ENCODE assay signal across 8 cellular contexts in genomic region chr19:3986260-3987041, GRCh38. TPM values are rescaled to one million over a fixed set of nuclear protein-coding genes. Genes with fewer than 3 reads are reported as not detected.
DNase-seq lines count a peak whose midpoint lies in the region; ATAC-seq, FAIRE-seq and TF ChIP-seq lines count a peak whose summit lies in the region.

No MANE protein-coding gene starts in this region.

- no peak for TF ChIP-seq EP300 in stomach (IDR thresholded peaks at IDR 0.05)

- TF ChIP-seq POLR2A in H54 (IDR thresholded peaks at IDR 0.05; ENCODE audit: low read depth, low read length): no peak
- no peak for TF ChIP-seq POLR2A in stomach (IDR thresholded peaks at IDR 0.05)

- CTCF ChIA-PET in WTC11 (lab: Charles Lee): interaction anchor here (1.3 to 1.6 kb wide), 4 partner anchors 15 to 222 kb away, joined by 4 to 28 read pairs (median 6); partner anchors contain the start of genes ATCAY and DAPK3

- H3K27ac Mint-ChIP-seq in WTC11: peak overlapping the region; percentile 95

- intact Hi-C loops in stomach (cut with DNase I; ENCODE audit: low total_unique reads): loop anchor here (10.0 kb wide), 1 partner anchor 198 kb away; the partner anchor contains the start of genes ANKRD24 and SIRT6

- peak overlapping the region; percentile 80 to 99 (median 96) for H3K27ac ChIP-seq in stomach

- 0 to 4% (median 2%) methylated on average over 21 of the region's 21 CpGs for WGBS in stomach, 5 donors

- H3K36me3 Mint-ChIP-seq in WTC11: peaks cover 38% of the 10 kb centered on the region

- H3K4me1 ChIP-seq in stomach: peaks cover 35 to 64% (median 54%) of the 10 kb centered on the region in 4 donors

- peaks cover 29 to 31% (median 29%) of the 10 kb centered on the region in 4 donors for H3K36me3 ChIP-seq in stomach

- POLR2A ChIA-PET in WTC11 (lab: Charles Lee): interaction anchor here (1.3 to 1.6 kb wide), 2 partner anchors 10 to 21 kb away, joined by 4 to 11 read pairs; partner anchors contain the start of gene PIAS4

- peak overlapping the region; percentile 67 to 100 (median 83) for H3K4me3 ChIP-seq in stomach

- H3K9me3 ChIP-seq in stomach: no peaks in the 10 kb centered on the region

- no peak for FAIRE-seq in H54 (lab: Jason Lieb, UNC)

- no peaks in the 10 kb centered on the region for H3K27me3 ChIP-seq in stomach

- TF ChIP-seq CTCF in WTC11 (IDR thresholded peaks at IDR 0.05) (no peak), stomach (IDR thresholded peaks at IDR 0.05) (peak in 5 of 7 experiments; percentile 30 to 72 (median 56))

- DNase-seq in AML-193 (lab: John Stamatoyannopoulos, UW): peak; percentile 91 to 93
- DNase-seq in H54 (ENCODE audit: insufficient read length, low spot score): peak; percentile 65
- peak; percentile 52 for DNase-seq in NCI-H226
- DNase-seq in WTC11 (ENCODE audit: low spot score): peak; percentile 77
- DNase-seq in effector CD8-positive, alpha-beta T cell (lab: John Stamatoyannopoulos, UW): peak; percentile 39
- DNase-seq in lung microvascular endothelial cell (ENCODE audit: low read depth in 2 of 2): peak; percentile 79 to 80
- DNase-seq in stomach: peak; percentile 57

- peaks cover 39% of the 10 kb centered on the region for H3K4me1 Mint-ChIP-seq in WTC11

- ATAC-seq in WTC11: peak; percentile 26
- no peak for ATAC-seq in HG02759 (IDR thresholded peaks at IDR 0.05; ENCODE audit: unreplicated experiment)

- H3K27me3 Mint-ChIP-seq in WTC11 (ENCODE audit: low read depth): peaks cover 9% of the 10 kb centered on the region

- H3K4me3 Mint-ChIP-seq in WTC11: peak overlapping the region; percentile 96

- H3K9me3 Mint-ChIP-seq in WTC11: peaks cover 6% of the 10 kb centered on the region

TF ChIP-seq in WTC11, 78 proteins besides CTCF, POLR2A, EP300 and RAD21:
- TF ChIP-seq EMX1 (CRISPR knock-in tag; IDR thresholded peaks at IDR 0.05) (no peak), FOXP1 (CRISPR knock-in tag; IDR thresholded peaks at IDR 0.05; ENCODE audit: borderline replicate concordance) (no peak), ARID4B (CRISPR knock-in tag; IDR thresholded peaks at IDR 0.05; ENCODE audit: borderline replicate concordance) (no peak), CBFB (CRISPR knock-in tag; IDR thresholded peaks at IDR 0.05; ENCODE audit: low read depth) (no peak), E2F4 (CRISPR knock-in tag; IDR thresholded peaks at IDR 0.05; ENCODE audit: borderline replicate concordance, low read depth) (no peak), ATF6 (CRISPR knock-in tag; IDR thresholded peaks at IDR 0.05) (no peak), USF2 (CRISPR knock-in tag; IDR thresholded peaks at IDR 0.05) (no peak), TEAD1 (CRISPR knock-in tag; IDR thresholded peaks at IDR 0.05) (no peak), CDX4 (CRISPR knock-in tag; IDR thresholded peaks at IDR 0.05; ENCODE audit: borderline replicate concordance) (no peak), ZMAT4 (CRISPR knock-in tag; IDR thresholded peaks at IDR 0.05) (no peak), JAZF1 (CRISPR knock-in tag; IDR thresholded peaks at IDR 0.05) (no peak), GTF2I (CRISPR knock-in tag; conservative IDR thresholded peaks at IDR 0.05) (no peak), SMAD3 (CRISPR knock-in tag; IDR thresholded peaks at IDR 0.05; ENCODE audit: borderline replicate concordance) (no peak)

RNA-seq across cellular contexts. Expression of gene EEF2, which starts 1.2 kb away (rescaled TPM):
- 3,572 to 3,864 TPM (median 3,852 TPM) in 3 replicates for total RNA-seq in WTC11 (2021)
- 1,904 and 2,063 TPM in 2 replicates for total RNA-seq in lung microvascular endothelial cell
- total RNA-seq in stomach: 1,000 to 10,000 TPM in 4 of 5 donors, 100 to 1,000 TPM in 1; 872 to 1,656 (median 1,431) TPM
- polyA plus RNA-seq in stomach: 1,000 to 10,000 TPM in 2 of 3 donors, 100 to 1,000 TPM in 1; 667 to 1,312 (median 1,239) TPM

RNA-seq across cellular contexts. Expression of gene DAPK3, which starts 15.6 kb away (rescaled TPM):
- total RNA-seq in WTC11 (2021) (61.5 to 73.5 TPM (median 68.4 TPM) in 3 replicates), lung microvascular endothelial cell (103 and 113 TPM in 2 replicates), stomach (100 to 1,000 TPM in 2 of 5 donors, 10 to 100 TPM in 3; 58.5 to 238 (median 75.8) TPM)
- 10 to 100 TPM; 47.0 to 73.5 (median 51.9) TPM for polyA plus RNA-seq in stomach

RNA-seq across cellular contexts. Expression of gene PIAS4, which starts 21.1 kb away (rescaled TPM):
- total RNA-seq in WTC11 (2021) (45.5 to 46.0 TPM (median 45.9 TPM) in 3 replicates), lung microvascular endothelial cell (19.6 and 21.6 TPM in 2 replicates), stomach (10 to 100 TPM in 4 of 5 donors, 1 to 10 TPM in 1; 9.3 to 93.6 (median 37.5) TPM)
- polyA plus RNA-seq in stomach: 10 to 100 TPM in 1 of 3 donors, 1 to 10 TPM in 2; 6.6 to 14.8 (median 9.3) TPM

RNA-seq across cellular contexts. Expression of gene NMRK2, which starts 53.6 kb away (rescaled TPM):
- total RNA-seq in WTC11 (2021) (50.4 to 61.9 TPM (median 51.1 TPM) in 3 replicates), lung microvascular endothelial cell (not detected in 2 replicates), stomach (under 1 TPM in 1 of 5 donors, not detected in 4; 0.55 TPM)
- polyA plus RNA-seq in stomach: 1 to 10 TPM in 2 of 3 donors, under 1 TPM in 1; 0.68 to 4.3 (median 2.3) TPM

Comparison
In these comparisons a context has a peak if more than half of its experiments do, and no peak if none do; other contexts are left out.
1. DNase-seq: peak in every context shown above with its lines; median percentile 92 in AML-193; 80 in lung microvascular endothelial cell; 77 in WTC11; 65 in H54; 57 in stomach; 52 in NCI-H226; 39 in effector CD8-positive, alpha-beta T cell.